In genomic region chr4:84433603-84434232, GRCh38 we compare ENCODE assay signal across 27 cellular contexts.
"Had no signal": no experiment of that assay in that cellular context is flagged by ENCODE, and none has a peak within 500 bp of the region (broad histone marks: within the 10 kb centered on the region; RNA-seq: fewer than 3 reads in every experiment).

No MANE protein-coding gene starts in this region.

- H3K9ac ChIP-seq: SK-N-SH had no signal

- H3K27ac Mint-ChIP-seq: activated CD4-positive, alpha-beta T cell treated with anti-CD3 and anti-CD28 coated beads for 36 hours; activated CD8-positive, alpha-beta T cell treated with anti-CD3 and anti-CD28 coated beads for 36 hours; activated naive CD4-positive, alpha-beta T cell treated with anti-CD3 and anti-CD28 coated beads, Interleukin-2, amount 50 U/mL, for 24 hours; activated T-cell treated with anti-CD3 and anti-CD28 coated beads, Interleukin-2, amount 50 U/mL, for 72 hours; activated T-helper 2 cell treated with anti-CD3 and anti-CD28 coated beads, Interferon-gamma antibody, Interleukin-2, Interleukin-4, amounts not matched to agents 10 μg/mL and 5 μg/mL and 100 μg/mL, durations not matched to agents 14 hours and 24 hours and 36 hours had no signal

- H3K9me3 ChIP-seq: Peyer's patch, SK-N-SH had no signal

- H3K9me3 Mint-ChIP-seq: activated CD8-positive, alpha-beta T cell treated with anti-CD3 and anti-CD28 coated beads for 36 hours; activated naive CD4-positive, alpha-beta T cell treated with anti-CD3 and anti-CD28 coated beads, Interleukin-2, amount 50 U/mL, for 24 hours; activated T-helper 2 cell treated with anti-CD3 and anti-CD28 coated beads, Interferon-gamma antibody, Interleukin-2, Interleukin-4, amounts not matched to agents 10 μg/mL and 5 μg/mL and 100 μg/mL, durations not matched to agents 14 hours and 24 hours and 36 hours had no signal

- DNase-seq: activated CD4-positive, alpha-beta T cell treated with anti-CD3 and anti-CD28 coated beads for 36 hours; activated CD4-positive, alpha-beta T cell treated with anti-CD3 and anti-CD28 coated beads, Interleukin-2, amount 50 U/mL, for 1 hour; activated CD8-positive, alpha-beta memory T cell treated with anti-CD3 and anti-CD28 coated beads, Interleukin-2, amount 50 U/mL, for 4 hours; activated CD8-positive, alpha-beta T cell treated with anti-CD3 and anti-CD28 coated beads for 36 hours; activated T-cell treated with anti-CD3 and anti-CD28 coated beads, Interleukin-2, amount 50 U/mL, for 72 hours; aorta; central memory CD4-positive, alpha-beta T cell; Karpas-422; MM.1S; NCI-H1436; NCI-H1694 treated with DMSO at 0.1 percent for 48 hours; NCI-H2029 treated with DMSO at 0.1 percent for 48 hours; NCI-H345; NCI-H510A; NCI-H82; NK-92 treated with Interleukin-12 subunit alpha and Interleukin-12 subunit beta, amount 100 ng/mL, for 24 hours; OCI-M1; Peyer's patch; Right ventricle myocardium superior; SJCRH30; SK-N-SH; T-helper 1 cell; WERI-Rb-1 had no signal

- H3K4me3 ChIP-seq: K562, Peyer's patch, SJCRH30 had no signal

- H3K4me1 Mint-ChIP-seq: activated CD4-positive, alpha-beta T cell treated with anti-CD3 and anti-CD28 coated beads for 36 hours; activated naive CD4-positive, alpha-beta T cell treated with anti-CD3 and anti-CD28 coated beads, Interleukin-2, amount 50 U/mL, for 24 hours had no signal

- H3K27ac ChIP-seq: Peyer's patch, RWPE1, SJCRH30, WERI-Rb-1 had no signal

- H3K4me2 ChIP-seq: SK-N-SH had no signal

- ATAC-seq: activated CD4-positive, alpha-beta T cell treated with anti-CD3 and anti-CD28 coated beads for 36 hours; activated CD8-positive, alpha-beta T cell treated with anti-CD3 and anti-CD28 coated beads for 36 hours; activated T-cell treated with anti-CD3 and anti-CD28 coated beads, Interleukin-2, amount 50 U/mL, for 72 hours; K562 had no signal

- H3K9me2 ChIP-seq: SK-N-SH had no signal

- H3K4me1 ChIP-seq: Peyer's patch, SJCRH30 had no signal

- H3K36me3 Mint-ChIP-seq: activated naive CD4-positive, alpha-beta T cell treated with anti-CD3 and anti-CD28 coated beads, Interleukin-2, amount 50 U/mL, for 24 hours had no signal

- H3K4me3 Mint-ChIP-seq: activated CD4-positive, alpha-beta T cell treated with anti-CD3 and anti-CD28 coated beads for 36 hours; activated CD8-positive, alpha-beta T cell treated with anti-CD3 and anti-CD28 coated beads for 36 hours; activated naive CD4-positive, alpha-beta T cell treated with anti-CD3 and anti-CD28 coated beads, Interleukin-2, amount 50 U/mL, for 24 hours; activated T-cell treated with anti-CD3 and anti-CD28 coated beads, Interleukin-2, amount 50 U/mL, for 72 hours had no signal

- H3K27me3 ChIP-seq: Peyer's patch, SJCRH30 had no signal

- H3K36me3 ChIP-seq: Peyer's patch, SJCRH30, WERI-Rb-1 had no signal
